ENCODE assay signal across 20 cellular contexts in the genomic region with DNA sequence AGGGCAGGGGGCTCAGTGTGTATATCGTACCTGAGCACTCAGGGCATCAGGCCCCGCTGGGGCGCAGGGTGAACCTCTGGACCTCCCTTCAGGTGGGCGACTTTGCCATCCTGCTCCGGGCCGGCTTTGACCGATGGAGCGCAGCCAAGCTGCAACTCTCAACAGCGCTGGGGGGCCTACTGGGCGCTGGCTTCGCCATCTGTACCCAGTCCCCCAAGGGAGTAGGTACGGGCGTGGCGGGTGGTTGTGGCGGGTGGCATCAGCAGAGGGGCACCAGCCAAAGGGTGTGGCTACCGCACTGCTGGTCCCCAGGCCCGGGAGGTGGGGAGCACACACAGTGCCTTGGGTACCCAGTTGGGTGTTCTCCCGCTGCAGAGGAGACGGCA. TPM values are rescaled to one million over a fixed set of nuclear protein-coding genes. Genes with fewer than 3 reads are reported as not detected.
DNase-seq lines count a peak whose midpoint lies in the region; ATAC-seq, FAIRE-seq and TF ChIP-seq lines count a peak whose summit lies in the region.
"Had no signal": no experiment of that assay in that cellular context is flagged by ENCODE, and none has a peak within 500 bp of the region (broad histone marks: within the 10 kb centered on the region; RNA-seq: fewer than 3 reads in every experiment).

No MANE protein-coding gene starts in this region.

- no peak overlapping the region for H3K4me3 ChIP-seq in K562
- H3K4me3 ChIP-seq in neural progenitor cell, result no peak overlapping the region
- no peak overlapping the region for H3K4me3 ChIP-seq in thoracic aorta

- H4K20me1 ChIP-seq in K562 (replicated peaks; ENCODE audit: control insufficient read depth, insufficient read depth, low read length), result peaks cover 9% of the 10 kb centered on the region; the same call in 1 of the 2 replicates
- peaks cover 2% of the 10 kb centered on the region for H4K20me1 ChIP-seq in neural progenitor cell (ENCODE audit: low read depth)

- CTCF ChIA-PET in K562 (lab: Yijun Ruan, JAX; ENCODE audit: low intra/inter-chr PET ratio), result no interaction called here

- H3K9me3 Mint-ChIP-seq in neural progenitor cell, result no peaks in the 10 kb centered on the region
- H3K9me3 Mint-ChIP-seq: activated naive CD8-positive, alpha-beta T cell treated with anti-CD3 and anti-CD28 coated beads, Interleukin-2, amount 50 U/mL, for 24 hours; natural killer cell treated with Interleukin-12 subunit alpha and Interleukin-12 subunit beta and Interleukin-15 and Interleukin-18, amount 100 ng/mL, for 72 hours had no signal

- no peak overlapping the region for H3K4me3 Mint-ChIP-seq in neural progenitor cell
- H3K4me3 Mint-ChIP-seq: activated naive CD8-positive, alpha-beta T cell treated with anti-CD3 and anti-CD28 coated beads, Interleukin-2, amount 50 U/mL, for 24 hours; natural killer cell treated with Interleukin-12 subunit alpha and Interleukin-12 subunit beta and Interleukin-15 and Interleukin-18, amount 100 ng/mL, for 72 hours had no signal

- no peak overlapping the region for H3K27ac ChIP-seq in K562 (ENCODE audit: extremely low read depth, low read depth, low read length)
- H3K27ac ChIP-seq in neural progenitor cell, result no peak overlapping the region
- H3K27ac ChIP-seq in thoracic aorta, result peak overlapping the region; percentile 20 to 23
- H3K27ac ChIP-seq: 22Rv1 had no signal

- no peak for ATAC-seq in K562
- ATAC-seq in thoracic aorta (ENCODE audit: insufficient number of reproducible peaks, low FRiP score, low read depth), result no peak
- ATAC-seq in GM21390 (IDR thresholded peaks at IDR 0.05; ENCODE audit: unreplicated experiment), result no peak
- ATAC-seq: activated CD4-positive, CD25-positive, alpha-beta regulatory T cell treated with anti-CD3 and anti-CD28 coated beads, Interleukin-2, amount 50 U/mL, for 24 hours; activated naive CD8-positive, alpha-beta T cell treated with anti-CD3 and anti-CD28 coated beads, Interleukin-2, amount 50 U/mL, for 24 hours had no signal

- no peak for TF ChIP-seq POLR2A in K562 (conservative IDR thresholded peaks at IDR 0.05)

- no peaks in the 10 kb centered on the region for H3K79me2 ChIP-seq in K562 (ENCODE audit: control insufficient read depth, insufficient read depth, low read length)
- no peaks in the 10 kb centered on the region for H3K79me2 ChIP-seq in neural progenitor cell (ENCODE audit: low read depth)

- no TSS peak for BruUV-seq in K562 (replicated peaks; lab: Mats Ljungman, UMichigan)

- TF ChIP-seq CTCF in K562 (IDR thresholded peaks at IDR 0.05 in 2 of 3, conservative IDR thresholded peaks at IDR 0.05 in 1 of 3; ENCODE audit: insufficient read depth in 2 of 3, low read depth in 1 of 3, low read length in 3 of 3) (no peak), neural progenitor cell (IDR thresholded peaks at IDR 0.05) (no peak), thoracic aorta (IDR thresholded peaks at IDR 0.05) (no peak)

- no peaks in the 10 kb centered on the region for H3K27me3 Mint-ChIP-seq in neural progenitor cell (ENCODE audit: insufficient read depth, low read depth)
- H3K27me3 Mint-ChIP-seq: activated naive CD8-positive, alpha-beta T cell treated with anti-CD3 and anti-CD28 coated beads, Interleukin-2, amount 50 U/mL, for 24 hours; natural killer cell treated with Interleukin-12 subunit alpha and Interleukin-12 subunit beta and Interleukin-15 and Interleukin-18, amount 100 ng/mL, for 72 hours had no signal

- intact Hi-C loops in K562 (cut with micrococcal nuclease), result no loop called here

- H3K36me3 ChIP-seq in K562 (ENCODE audit: control insufficient read depth, insufficient read depth, low read length), result peaks cover 22% of the 10 kb centered on the region
- no peaks in the 10 kb centered on the region for H3K36me3 ChIP-seq in neural progenitor cell
- H3K36me3 ChIP-seq in thoracic aorta, result peaks cover 53% of the 10 kb centered on the region

- POLR2A ChIA-PET in K562 (lab: Yijun Ruan, JAX), result interaction anchor here (0.6 to 2.9 kb wide), 3 partner anchors 9 to 37 kb away, joined by 3 to 23 read pairs (median 6); partner anchors contain the start of gene PSMC3

- no peaks in the 10 kb centered on the region for H3F3A ChIP-seq in neural progenitor cell (ENCODE audit: low read depth)

- peaks cover 23% of the 10 kb centered on the region for H3K36me3 Mint-ChIP-seq in neural progenitor cell

- no peak for TF ChIP-seq RAD21 in K562 (CRISPR knock-in tag; conservative IDR thresholded peaks at IDR 0.05 in 1 of 2, IDR thresholded peaks at IDR 0.05 in 1 of 2)

- H3K27me3 ChIP-seq in K562 (ENCODE audit: control insufficient read depth in 2 of 2, insufficient read depth in 2 of 2, low read length in 2 of 2) (no peaks in the 10 kb centered on the region), neural progenitor cell (no peaks in the 10 kb centered on the region), thoracic aorta (replicated peaks; ENCODE audit: insufficient read depth) (no peaks in the 10 kb centered on the region)
- H3K27me3 ChIP-seq: BE2C had no signal

- peaks cover 10% of the 10 kb centered on the region for H3K9me1 ChIP-seq in K562 (ENCODE audit: control insufficient read depth, insufficient read depth, low read length)

- no peak overlapping the region for H3K27ac Mint-ChIP-seq in neural progenitor cell

- H3K4me1 Mint-ChIP-seq in neural progenitor cell, result peaks cover 9% of the 10 kb centered on the region

- H2AFZ ChIP-seq in K562 (ENCODE audit: low read depth, low read length) (no peak overlapping the region), neural progenitor cell (replicated peaks) (no peak overlapping the region)

- H3K9me3 ChIP-seq in K562 (replicated peaks; ENCODE audit: control insufficient read depth, insufficient read depth, low read depth, low read length), result no peaks in the 10 kb centered on the region
- no peaks in the 10 kb centered on the region for H3K9me3 ChIP-seq in neural progenitor cell (ENCODE audit: low read depth)
- no peaks in the 10 kb centered on the region for H3K9me3 ChIP-seq in thoracic aorta
- H3K9me3 ChIP-seq: BE2C had no signal

- peaks cover 0 to 59% of the 10 kb centered on the region in 2 experiments; a peak in 2 of 5 replicates for H3K4me1 ChIP-seq in K562 (replicated peaks in 1 of 2; ENCODE audit: control insufficient read depth in 2 of 2, insufficient read depth in 2 of 2, low read length in 2 of 2)
- H3K4me1 ChIP-seq in neural progenitor cell, result no peaks in the 10 kb centered on the region
- H3K4me1 ChIP-seq in thoracic aorta (ENCODE audit: control insufficient read depth in 1 of 2, low read depth in 2 of 2), result peaks cover 30 to 58% of the 10 kb centered on the region in 2 donors
- H3K4me1 ChIP-seq: BE2C had no signal

- FAIRE-seq in K562 (lab: Jason Lieb, UNC), result no peak
- FAIRE-seq: D721Med had no signal

- H3K4me2 ChIP-seq in K562 (ENCODE audit: insufficient read depth, low read length), result no peak overlapping the region
- H3K4me2 ChIP-seq in neural progenitor cell, result no peak overlapping the region

- peak overlapping the region in 1 of 2 experiments; percentile 7; a peak in 1 of 4 replicates for H3K9ac ChIP-seq in K562 (ENCODE audit: insufficient read depth in 1 of 2, low read depth in 2 of 2, low read length in 2 of 2)
- no peak overlapping the region for H3K9ac ChIP-seq in neural progenitor cell

- 89% methylated on average over 16 of the region's 19 CpGs for WGBS in K562 (ENCODE audit: insufficient coverage, low coverage, missing lambda C conversion rate)

- in situ Hi-C loops in K562 (cut with MboI), result no loop called here

- TF ChIP-seq EP300 in K562 (IDR thresholded peaks at IDR 0.05; ENCODE audit: low read length), result no peak

- peak; percentile 15 for DNase-seq in NCI-H2171 treated with DMSO at 0.1 percent for 48 hours (lab: John Stamatoyannopoulos, UW)
- DNase-seq in NCI-H2171 (lab: John Stamatoyannopoulos, UW), result no peak
- DNase-seq in K562 (ENCODE audit: extremely low read depth in 1 of 4, low spot score in 3 of 4), result no peak
- DNase-seq in neural progenitor cell (ENCODE audit: low spot score), result peak; percentile 1
- no peak for DNase-seq in thoracic aorta (ENCODE audit: low spot score)
- DNase-seq in Kasumi-1 (lab: John Stamatoyannopoulos, UW), result no peak
- DNase-seq in activated gamma-delta T cell treated with Interleukin-2 at 50 U/mL for 16 hours, result no peak
- DNase-seq: activated naive CD8-positive, alpha-beta T cell treated with anti-CD3 and anti-CD28 coated beads, Interleukin-2, amount 50 U/mL, for 24 hours; BE2C; erythroblast; head of caudate nucleus; mesendoderm; NCI-H1417; T-helper 9 cell had no signal

RNA-seq across cellular contexts. Expression of gene SLC39A13, which starts 6.3 kb away (rescaled TPM):
- total RNA-seq in K562 (2011; cell fraction: chromatin; rRNA removed; ENCODE audit: low replicate concordance), result 14.7 and 58.9 TPM in 2 replicates
- total RNA-seq in K562 (2011; cell fraction: nucleolus; rRNA removed), result 52.1 and 58.4 TPM in 2 replicates
- total RNA-seq in K562 (2011; cell fraction: nucleoplasm; rRNA removed), result 29.8 and 30.5 TPM in 2 replicates
- total RNA-seq in K562 (2014; rRNA removed), result 9.5 and 14.0 TPM in 2 replicates
- total RNA-seq in K562 (2014; rRNA removed; fragmentation: Illumina TruSeq; extraction: Trizol), result 0.61 and 1.3 TPM in 2 replicates
- 3.2 TPM in 2 replicates for total RNA-seq in K562 (2015; rRNA removed; fragmentation: Illumina TruSeq; extraction: Trizol)
- total RNA-seq in K562 (2021), result 10.9 TPM in 2 replicates
- polyA plus RNA-seq in K562 (2011; rRNA removed), result 6.7 and 10.2 TPM in 2 replicates
- 11.1 and 20.7 TPM in 2 replicates for polyA plus RNA-seq in K562 (2011; cell fraction: cytosol; rRNA removed)
- 75.5 and 90.8 TPM in 2 replicates for polyA plus RNA-seq in K562 (2011; cell fraction: nucleus; rRNA removed)
- 7.4 and 23.7 TPM in 2 replicates for polyA plus RNA-seq in K562 (2012)
- 2.8 and 7.3 TPM in 2 replicates for polyA plus RNA-seq in K562 (2014; fragmentation: Illumina TruSeq; extraction: Trizol)
- polyA plus RNA-seq in K562 (2014; fragmentation: Nextera tagmentation; extraction: Ambion mirVana), result under 1 TPM; 0.17 to 0.24 TPM
- polyA plus RNA-seq in K562 (2014; rRNA removed), result 14.4 and 15.9 TPM in 2 replicates
- polyA minus RNA-seq in K562 (2011; rRNA and poly(A)+ RNA removed), result 1.3 and 1.6 TPM in 2 replicates
- 3.2 and 7.4 TPM in 2 replicates for polyA minus RNA-seq in K562 (2011; cell fraction: cytosol; rRNA and poly(A)+ RNA removed)
- polyA minus RNA-seq in K562 (2011; cell fraction: nucleus; rRNA and poly(A)+ RNA removed), result 10.1 and 12.0 TPM in 2 replicates
- 11.3 and 36.4 TPM in 2 replicates for total RNA-seq in neural progenitor cell (ENCODE audit: low replicate concordance)
- total RNA-seq in thoracic aorta, result 100 to 1,000 TPM in 1 of 2 donors, 10 to 100 TPM in 1; 97.7 to 163 TPM

RNA-seq across cellular contexts. Expression of gene PSMC3, which starts 11.6 kb away (rescaled TPM):
- 145 and 204 TPM in 2 replicates for total RNA-seq in K562 (2011; cell fraction: chromatin; rRNA removed; ENCODE audit: low replicate concordance)
- total RNA-seq in K562 (2011; cell fraction: nucleolus; rRNA removed), result 116 and 126 TPM in 2 replicates
- 96.6 and 141 TPM in 2 replicates for total RNA-seq in K562 (2011; cell fraction: nucleoplasm; rRNA removed)
- total RNA-seq in K562 (2014; rRNA removed) (222 and 237 TPM in 2 replicates), K562 (2014; rRNA removed; fragmentation: Illumina TruSeq; extraction: Trizol) (311 and 382 TPM in 2 replicates), K562 (2015; rRNA removed; fragmentation: Illumina TruSeq; extraction: Trizol) (292 and 301 TPM in 2 replicates), K562 (2021) (189 and 211 TPM in 2 replicates), neural progenitor cell (ENCODE audit: low replicate concordance) (126 and 175 TPM in 2 replicates), thoracic aorta (100 to 1,000 TPM; 122 to 160 TPM)
- polyA plus RNA-seq in K562 (2011; rRNA removed) (126 and 240 TPM in 2 replicates), K562 (2014; fragmentation: Illumina TruSeq; extraction: Trizol) (324 and 393 TPM in 2 replicates), K562 (2014; fragmentation: Nextera tagmentation; extraction: Ambion mirVana) (10 to 100 TPM; 44.3 to 98.5 TPM), K562 (2014; rRNA removed) (262 and 265 TPM in 2 replicates)
- 134 and 180 TPM in 2 replicates for polyA plus RNA-seq in K562 (2011; cell fraction: cytosol; rRNA removed)
- 72.2 and 75.9 TPM in 2 replicates for polyA plus RNA-seq in K562 (2011; cell fraction: nucleus; rRNA removed)
- 229 and 337 TPM in 2 replicates for polyA plus RNA-seq in K562 (2012)
- 357 and 499 TPM in 2 replicates for polyA minus RNA-seq in K562 (2011; rRNA and poly(A)+ RNA removed)
- 72.6 and 83.1 TPM in 2 replicates for polyA minus RNA-seq in K562 (2011; cell fraction: cytosol; rRNA and poly(A)+ RNA removed)
- 50.2 and 64.0 TPM in 2 replicates for polyA minus RNA-seq in K562 (2011; cell fraction: nucleus; rRNA and poly(A)+ RNA removed)

RNA-seq across cellular contexts. Expression of gene RAPSN, which starts 34.3 kb away (rescaled TPM):
- not detected in 2 replicates for total RNA-seq in K562 (2011; cell fraction: chromatin; rRNA removed; ENCODE audit: low replicate concordance)
- not detected in 2 replicates for total RNA-seq in K562 (2011; cell fraction: nucleolus; rRNA removed)
- not detected in 2 replicates for total RNA-seq in K562 (2011; cell fraction: nucleoplasm; rRNA removed)
- total RNA-seq in K562 (2014; rRNA removed) (not detected in 2 replicates), K562 (2014; rRNA removed; fragmentation: Illumina TruSeq; extraction: Trizol) (not detected in 2 replicates), K562 (2015; rRNA removed; fragmentation: Illumina TruSeq; extraction: Trizol) (0.11 TPM in 1 of 2 replicates, not detected in the other), K562 (2021) (0.13 TPM in 1 of 2 replicates, not detected in the other), neural progenitor cell (ENCODE audit: low replicate concordance) (not detected in 2 replicates), thoracic aorta (under 1 TPM in 1 of 2 donors, not detected in 1; 0.41 TPM)
- polyA plus RNA-seq in K562 (2011; rRNA removed) (0.06 TPM in 1 of 2 replicates, not detected in the other), K562 (2014; fragmentation: Illumina TruSeq; extraction: Trizol) (not detected in 2 replicates), K562 (2014; fragmentation: Nextera tagmentation; extraction: Ambion mirVana) (not detected), K562 (2014; rRNA removed) (not detected in 2 replicates)
- polyA plus RNA-seq in K562 (2011; cell fraction: cytosol; rRNA removed), result 0.04 TPM in 1 of 2 replicates, not detected in the other
- polyA plus RNA-seq in K562 (2011; cell fraction: nucleus; rRNA removed), result not detected in 2 replicates
- polyA plus RNA-seq in K562 (2012), result 0.14 TPM in 1 of 2 replicates, not detected in the other
- polyA minus RNA-seq in K562 (2011; rRNA and poly(A)+ RNA removed), result not detected in 2 replicates
- not detected in 2 replicates for polyA minus RNA-seq in K562 (2011; cell fraction: cytosol; rRNA and poly(A)+ RNA removed)
- not detected in 2 replicates for polyA minus RNA-seq in K562 (2011; cell fraction: nucleus; rRNA and poly(A)+ RNA removed)
- total RNA-seq: HT1080 had no signal

RNA-seq across cellular contexts. Expression of gene SPI1, which starts 36.3 kb away (rescaled TPM):
- total RNA-seq in K562 (2011; cell fraction: chromatin; rRNA removed; ENCODE audit: low replicate concordance), result 12.0 and 16.1 TPM in 2 replicates
- total RNA-seq in K562 (2011; cell fraction: nucleolus; rRNA removed), result 11.0 and 11.2 TPM in 2 replicates
- total RNA-seq in K562 (2011; cell fraction: nucleoplasm; rRNA removed), result 18.0 and 31.5 TPM in 2 replicates
- total RNA-seq in K562 (2014; rRNA removed), result 23.4 and 32.6 TPM in 2 replicates
- 2.8 and 3.2 TPM in 2 replicates for total RNA-seq in K562 (2014; rRNA removed; fragmentation: Illumina TruSeq; extraction: Trizol)
- total RNA-seq in K562 (2015; rRNA removed; fragmentation: Illumina TruSeq; extraction: Trizol), result 10.3 and 12.5 TPM in 2 replicates
- 30.7 and 33.7 TPM in 2 replicates for total RNA-seq in K562 (2021)
- 8.6 and 28.6 TPM in 2 replicates for polyA plus RNA-seq in K562 (2011; rRNA removed)
- 28.0 and 35.1 TPM in 2 replicates for polyA plus RNA-seq in K562 (2011; cell fraction: cytosol; rRNA removed)
- 24.3 and 25.6 TPM in 2 replicates for polyA plus RNA-seq in K562 (2011; cell fraction: nucleus; rRNA removed)
- 20.6 and 54.3 TPM in 2 replicates for polyA plus RNA-seq in K562 (2012)
- polyA plus RNA-seq in K562 (2014; fragmentation: Illumina TruSeq; extraction: Trizol), result 16.0 and 32.1 TPM in 2 replicates
- under 1 TPM; 0.10 to 0.11 TPM for polyA plus RNA-seq in K562 (2014; fragmentation: Nextera tagmentation; extraction: Ambion mirVana)
- polyA plus RNA-seq in K562 (2014; rRNA removed), result 16.2 and 21.9 TPM in 2 replicates
- 21.0 and 25.6 TPM in 2 replicates for polyA minus RNA-seq in K562 (2011; rRNA and poly(A)+ RNA removed)
- polyA minus RNA-seq in K562 (2011; cell fraction: cytosol; rRNA and poly(A)+ RNA removed), result 22.7 and 32.9 TPM in 2 replicates
- polyA minus RNA-seq in K562 (2011; cell fraction: nucleus; rRNA and poly(A)+ RNA removed), result 6.5 and 12.0 TPM in 2 replicates
- total RNA-seq in neural progenitor cell (ENCODE audit: low replicate concordance), result not detected in 2 replicates
- 10 to 100 TPM; 35.0 to 44.4 TPM for total RNA-seq in thoracic aorta
- total RNA-seq: HT1080 had no signal

Comparison
In these comparisons a context has a peak if more than half of its experiments do, and no peak if none do; other contexts are left out.
1. DNase-seq: peak in NCI-H2171 treated with DMSO at 0.1 percent for 48 hours (single experiment) and neural progenitor cell (single experiment); none in NCI-H2171 (single experiment), K562 (0 of 4), thoracic aorta (single experiment), Kasumi-1 (0 of 2) and activated gamma-delta T cell treated with Interleukin-2 at 50 U/mL for 16 hours (single experiment).
2. H3K27ac ChIP-seq: peak in thoracic aorta (2 of 2); none in K562 (single experiment) and neural progenitor cell (single experiment).